ENCODE assay signal across 15 cellular contexts in the genomic region with DNA sequence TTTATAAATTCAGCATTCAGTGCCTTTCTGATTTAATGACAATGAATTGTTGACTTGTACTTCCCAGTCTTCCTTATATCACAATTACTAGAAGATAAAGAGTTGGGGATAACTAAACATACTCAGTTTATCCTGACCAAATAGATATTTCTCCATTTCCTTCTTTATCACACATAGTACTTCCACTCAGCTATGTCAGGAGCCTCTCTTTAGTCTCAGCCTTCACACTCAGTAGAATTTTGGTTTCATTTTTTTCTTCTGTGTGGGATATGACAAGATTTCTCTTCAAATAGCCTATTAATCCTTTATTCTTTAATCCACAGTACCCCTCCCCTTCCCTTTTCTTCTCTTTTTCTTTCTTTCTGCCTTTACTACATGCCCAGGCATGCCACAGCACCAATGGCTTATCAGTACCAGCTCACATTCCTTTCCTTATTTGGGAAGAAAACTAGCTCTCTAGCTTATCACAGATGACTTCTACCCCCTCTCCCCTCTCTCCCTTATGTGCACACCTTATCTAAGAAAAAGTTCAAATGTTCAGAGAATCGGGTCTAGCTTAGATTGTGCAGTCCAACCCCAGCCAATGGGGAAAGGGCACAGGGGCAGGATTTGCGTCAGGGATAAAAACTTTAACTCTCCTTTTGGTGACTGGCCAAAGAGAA.
DNase-seq lines count a peak whose midpoint lies in the region; ATAC-seq and TF ChIP-seq lines count a peak whose summit lies in the region.
"Had no signal": no experiment of that assay in that cellular context is flagged by ENCODE, and none has a peak within 500 bp of the region (broad histone marks: within the 10 kb centered on the region; RNA-seq: fewer than 3 reads in every experiment).

No MANE protein-coding gene starts in this region.

- H3K9me2 ChIP-seq in GM23338 (ENCODE audit: insufficient read depth) (no peaks in the 10 kb centered on the region), hepatocyte (replicated peaks; ENCODE audit: insufficient read depth) (no peaks in the 10 kb centered on the region)

- no peak overlapping the region for H3K4me3 Mint-ChIP-seq in GM23338
- no peak overlapping the region for H3K4me3 Mint-ChIP-seq in activated T-helper 17 cell treated with anti-CD3 and anti-CD28 coated beads, Interleukin-2, amount 50 U/mL, for 72 hours
- H3K4me3 Mint-ChIP-seq: CD4-positive, CD25-positive, alpha-beta regulatory T cell had no signal

- intact Hi-C loops in ovary (cut with DNase I), result no loop called here

- peaks cover 6% of the 10 kb centered on the region; the same call in 2 of the 3 replicates for H3K4me1 Mint-ChIP-seq in GM23338
- no peaks in the 10 kb centered on the region for H3K4me1 Mint-ChIP-seq in activated T-helper 17 cell treated with anti-CD3 and anti-CD28 coated beads, Interleukin-2, amount 50 U/mL, for 72 hours

- H3K27ac ChIP-seq in GM23338 (ENCODE audit: low read depth) (peak overlapping the region; percentile 68), hepatocyte (peak overlapping the region; percentile 93), ovary (no peak overlapping the region)
- H3K27ac ChIP-seq: heart right ventricle, tibial nerve had no signal

- H3K4me2 ChIP-seq in GM23338 (no peak overlapping the region), hepatocyte (peak overlapping the region; percentile 56)

- no peak overlapping the region for H3K4me3 ChIP-seq in GM23338
- H3K4me3 ChIP-seq in hepatocyte, result no peak overlapping the region
- no peak overlapping the region for H3K4me3 ChIP-seq in ovary
- H3K4me3 ChIP-seq: heart right ventricle, tibial nerve had no signal

- H3K9me3 ChIP-seq in hepatocyte (ENCODE audit: low read depth) (no peaks in the 10 kb centered on the region), ovary (no peaks in the 10 kb centered on the region)

- H3K79me2 ChIP-seq in GM23338 (replicated peaks; ENCODE audit: insufficient read depth), result no peaks in the 10 kb centered on the region
- no peaks in the 10 kb centered on the region for H3K79me2 ChIP-seq in hepatocyte

- peaks cover 24% of the 10 kb centered on the region for H3K36me3 Mint-ChIP-seq in GM23338 (ENCODE audit: low read depth)
- H3K36me3 Mint-ChIP-seq in activated T-helper 17 cell treated with anti-CD3 and anti-CD28 coated beads, Interleukin-2, amount 50 U/mL, for 72 hours (ENCODE audit: low read depth), result peaks cover 19% of the 10 kb centered on the region

- ATAC-seq in GM23338, result peak; percentile 53
- ATAC-seq in activated T-helper 17 cell treated with anti-CD3 and anti-CD28 coated beads, Interleukin-2, amount 50 U/mL, for 72 hours (replicated peaks), result no peak
- no peak for ATAC-seq in GM21367 (IDR thresholded peaks at IDR 0.05; ENCODE audit: unreplicated experiment)
- ATAC-seq in GM21737 (IDR thresholded peaks at IDR 0.05; ENCODE audit: unreplicated experiment), result no peak
- ATAC-seq: heart right ventricle, right cardiac atrium, Right ventricle myocardium inferior had no signal

- H2AFZ ChIP-seq in GM23338, result no peak overlapping the region
- H2AFZ ChIP-seq in hepatocyte, result peak overlapping the region; percentile 4

- TF ChIP-seq CTCF in GM23338 (conservative IDR thresholded peaks at IDR 0.05; ENCODE audit: low read depth in 2 of 2), result no peak
- no peak for TF ChIP-seq CTCF in hepatocyte (IDR thresholded peaks at IDR 0.05; ENCODE audit: poor library complexity)
- TF ChIP-seq CTCF in ovary (IDR thresholded peaks at IDR 0.05), result no peak

- H3K4me1 ChIP-seq in GM23338 (ENCODE audit: insufficient read depth) (peaks cover 7% of the 10 kb centered on the region), hepatocyte (ENCODE audit: insufficient read depth) (peaks cover 27% of the 10 kb centered on the region), ovary (ENCODE audit: insufficient read depth) (no peaks in the 10 kb centered on the region)
- H3K4me1 ChIP-seq: heart right ventricle, tibial nerve had no signal

- DNase-seq in A172 (ENCODE audit: low spot score) (peak; percentile 35), GM23338 (ENCODE audit: low spot score) (no peak), hepatocyte (ENCODE audit: low spot score) (peak; percentile 76), ovary (no peak)
- no peak for DNase-seq in stimulated activated naive CD4-positive, alpha-beta T cell (lab: John Stamatoyannopoulos, UW)
- DNase-seq: activated naive CD4-positive, alpha-beta T cell; CD4-positive, CD25-positive, alpha-beta regulatory T cell; heart right ventricle; NCI-H446 treated with DMSO at 0.1 percent for 48 hours; right cardiac atrium had no signal

- no peak for TF ChIP-seq EP300 in ovary (IDR thresholded peaks at IDR 0.05)

- H4K20me1 ChIP-seq in GM23338 (replicated peaks; ENCODE audit: insufficient read depth) (no peaks in the 10 kb centered on the region), hepatocyte (ENCODE audit: insufficient read depth, poor library complexity, severe bottlenecking) (no peaks in the 10 kb centered on the region)

- peak overlapping the region; percentile 91 for H3K27ac Mint-ChIP-seq in GM23338
- H3K27ac Mint-ChIP-seq in activated T-helper 17 cell treated with anti-CD3 and anti-CD28 coated beads, Interleukin-2, amount 50 U/mL, for 72 hours, result peak overlapping the region; percentile 65
- H3K27ac Mint-ChIP-seq: CD4-positive, CD25-positive, alpha-beta regulatory T cell had no signal

- no peaks in the 10 kb centered on the region for H3F3A ChIP-seq in GM23338 (replicated peaks; ENCODE audit: low read depth)

- TF ChIP-seq POLR2A in ovary (IDR thresholded peaks at IDR 0.05), result no peak

- H3K27me3 Mint-ChIP-seq in GM23338 (ENCODE audit: insufficient read depth, low read depth, poor library complexity), result peaks cover 1% of the 10 kb centered on the region
- no peaks in the 10 kb centered on the region for H3K27me3 Mint-ChIP-seq in activated T-helper 17 cell treated with anti-CD3 and anti-CD28 coated beads, Interleukin-2, amount 50 U/mL, for 72 hours
- H3K27me3 Mint-ChIP-seq: CD4-positive, CD25-positive, alpha-beta regulatory T cell had no signal

- WGBS in hepatocyte (ENCODE audit: low lambda C conversion rate, missing lambda C conversion rate), result 34% methylated on average over 2 of the region's 2 CpGs
- 76 to 85% (median 79%) methylated on average over 2 of the region's 2 CpGs for WGBS in ovary, 3 donors

- no peaks in the 10 kb centered on the region; the same call in 1 of the 2 replicates for H3K36me3 ChIP-seq in GM23338 (ENCODE audit: insufficient read depth)
- H3K36me3 ChIP-seq in hepatocyte (replicated peaks; ENCODE audit: insufficient read depth, low read depth), result no peaks in the 10 kb centered on the region
- H3K36me3 ChIP-seq in ovary, result no peaks in the 10 kb centered on the region

- no peaks in the 10 kb centered on the region for H3K27me3 ChIP-seq in GM23338 (ENCODE audit: insufficient read depth)
- H3K27me3 ChIP-seq in hepatocyte, result no peaks in the 10 kb centered on the region
- H3K27me3 ChIP-seq in ovary, result no peaks in the 10 kb centered on the region
- H3K27me3 ChIP-seq: heart right ventricle, tibial nerve had no signal

- peaks cover 19% of the 10 kb centered on the region for H3K9me3 Mint-ChIP-seq in GM23338
- H3K9me3 Mint-ChIP-seq in activated T-helper 17 cell treated with anti-CD3 and anti-CD28 coated beads, Interleukin-2, amount 50 U/mL, for 72 hours, result no peaks in the 10 kb centered on the region

TF ChIP-seq in GM23338, 12 proteins besides CTCF, POLR2A, EP300 and RAD21 (continues in another document):
- TF ChIP-seq EZH2 (IDR thresholded peaks at IDR 0.05; ENCODE audit: low read depth, unreplicated experiment) (no peak), EZH2phosphoT487 (IDR thresholded peaks at IDR 0.05; ENCODE audit: unreplicated experiment) (no peak), STAT1 (IDR thresholded peaks at IDR 0.05; ENCODE audit: unreplicated experiment) (no peak), POLR2AphosphoS5 (IDR thresholded peaks at IDR 0.05; ENCODE audit: low read depth) (no peak), REST (IDR thresholded peaks at IDR 0.05; ENCODE audit: unreplicated experiment) (no peak), ZNF114 (CRISPR knock-in tag; IDR thresholded peaks at IDR 0.05) (no peak)

Comparison
In these comparisons a context has a peak if more than half of its experiments do, and no peak if none do; other contexts are left out.
1. DNase-seq: peak in A172 (single experiment) and hepatocyte (single experiment); none in GM23338 (single experiment), ovary (0 of 5) and stimulated activated naive CD4-positive, alpha-beta T cell (0 of 6).
2. H3K27ac ChIP-seq: peak in GM23338 (single experiment) and hepatocyte (single experiment); none in ovary (0 of 2).